In genomic region chr4:41064953-41065352, GRCh38 we compare ENCODE assay signal across 20 cellular contexts.
DNase-seq lines count a peak whose midpoint lies in the region; ATAC-seq and TF ChIP-seq lines count a peak whose summit lies in the region.
"Had no signal": no experiment of that assay in that cellular context is flagged by ENCODE, and none has a peak within 500 bp of the region (broad histone marks: within the 10 kb centered on the region; RNA-seq: fewer than 3 reads in every experiment).

No MANE protein-coding gene starts in this region.

- H2BK5ac ChIP-seq in trophoblast cell (ENCODE audit: low read depth, low read length, poor library complexity) = no peak overlapping the region

- no peak overlapping the region for H3K27ac ChIP-seq in breast epithelium
- no peak overlapping the region for H3K27ac ChIP-seq in mammary epithelial cell (ENCODE audit: insufficient read depth, low read depth, low read length)
- H3K27ac ChIP-seq in trophoblast cell (ENCODE audit: low read depth, low read length) = no peak overlapping the region
- H3K27ac ChIP-seq: 22Rv1; A549; BLaER1 treated with 17β-estradiol and CSF1 and Interleukin-3, amounts not matched to agents 10 nM and 100 nM had no signal

- in situ Hi-C loops in mammary epithelial cell (cut with MboI; ENCODE audit: low sequenced_read_pairs in 2 of 2) = no loop called here

- POLR2A ChIA-PET in MCF 10A (lab: Yijun Ruan, JAX) = interaction anchor here (0.8 to 1.2 kb wide), 2 partner anchors 12 to 32 kb away, joined by 3 to 4 read pairs; no protein-coding TSS in a partner anchor

- H2AFZ ChIP-seq in mammary epithelial cell (ENCODE audit: low read depth, low read length) = no peak overlapping the region
- H2AFZ ChIP-seq in trophoblast cell (ENCODE audit: insufficient read depth, low read length, poor library complexity) = no peak overlapping the region
- H2AFZ ChIP-seq: GM23338 had no signal

- H2BK120ac ChIP-seq in trophoblast cell (ENCODE audit: insufficient read depth, low read length, poor library complexity) = no peak overlapping the region

- BruUV-seq in MCF 10A (replicated peaks; lab: Mats Ljungman, UMichigan) = no TSS peak
- BruUV-seq in mammary epithelial cell (replicated peaks; lab: Mats Ljungman, UMichigan) = TSS peak; percentile 2

- TF ChIP-seq CTCF in MCF 10A (IDR thresholded peaks at IDR 0.05; ENCODE audit: unreplicated experiment) (no peak), breast epithelium (IDR thresholded peaks at IDR 0.05) (no peak), mammary epithelial cell (conservative IDR thresholded peaks at IDR 0.05 in 1 of 2, IDR thresholded peaks at IDR 0.05 in 1 of 2; ENCODE audit: extremely low read depth in 1 of 2, insufficient read depth in 1 of 2, low read depth in 1 of 2, low read length in 2 of 2) (no peak), glutamatergic neuron (IDR thresholded peaks at IDR 0.05; ENCODE audit: partially characterized antibody, unreplicated experiment) (no peak)

- intact Hi-C loops in MCF 10A (cut with micrococcal nuclease) (no loop called here), breast epithelium (cut with DNase I; ENCODE audit: low total_unique reads) (no loop called here), mammary epithelial cell (cut with micrococcal nuclease) (no loop called here)

- no peak overlapping the region for H3K23ac ChIP-seq in trophoblast cell (ENCODE audit: low read length)

- no peaks in the 10 kb centered on the region for H3K27me3 Mint-ChIP-seq in MCF 10A (ENCODE audit: insufficient read depth, unreplicated experiment)
- no peaks in the 10 kb centered on the region for H3K27me3 Mint-ChIP-seq in glutamatergic neuron (ENCODE audit: unreplicated experiment)
- H3K27me3 Mint-ChIP-seq: B cell had no signal

- H3K4me3 Mint-ChIP-seq in MCF 10A (ENCODE audit: unreplicated experiment) (no peak overlapping the region), glutamatergic neuron (ENCODE audit: unreplicated experiment) (no peak overlapping the region)
- H3K4me3 Mint-ChIP-seq: B cell; CD8-positive, alpha-beta T cell; GM23338 had no signal

- no peaks in the 10 kb centered on the region for H3K36me3 ChIP-seq in breast epithelium
- H3K36me3 ChIP-seq in mammary epithelial cell (ENCODE audit: insufficient read depth, low read length) = no peaks in the 10 kb centered on the region
- H3K36me3 ChIP-seq in trophoblast cell (ENCODE audit: control insufficient read depth in 1 of 2, insufficient read depth in 2 of 2, low read length in 2 of 2) = peaks cover 0 to 3% of the 10 kb centered on the region in 2 experiments

- H3K4ac ChIP-seq in trophoblast cell (ENCODE audit: low read depth, low read length) = no peak overlapping the region

- H3K18ac ChIP-seq in trophoblast cell (ENCODE audit: low read length) = peak overlapping the region; percentile 48

- H2AK5ac ChIP-seq in trophoblast cell (ENCODE audit: low read length) = no peak overlapping the region

- H3K4me1 ChIP-seq in breast epithelium (no peaks in the 10 kb centered on the region), mammary epithelial cell (ENCODE audit: insufficient read depth, low read length) (no peaks in the 10 kb centered on the region), trophoblast cell (ENCODE audit: control insufficient read depth in 1 of 2, insufficient read depth in 2 of 2, low read length in 2 of 2) (peaks cover 2 to 10% of the 10 kb centered on the region in 2 experiments)
- H3K4me1 ChIP-seq: A549; BLaER1 treated with 17β-estradiol and CSF1 and Interleukin-3, amounts not matched to agents 10 nM and 100 nM had no signal

- no peak overlapping the region for H4K12ac ChIP-seq in trophoblast cell (ENCODE audit: low read depth, low read length)

- H3K79me2 ChIP-seq in mammary epithelial cell (ENCODE audit: insufficient read depth, low read length) (peaks cover 65% of the 10 kb centered on the region), trophoblast cell (ENCODE audit: control insufficient read depth, insufficient read depth, low read length, poor library complexity) (peaks cover 1% of the 10 kb centered on the region)

- TF ChIP-seq POLR2A in breast epithelium (IDR thresholded peaks at IDR 0.05) = no peak

- H4K20me1 ChIP-seq in mammary epithelial cell (ENCODE audit: insufficient read depth, low read length) = no peaks in the 10 kb centered on the region

- WGBS in mammary epithelial cell (ENCODE audit: low coverage, missing lambda C conversion rate) = 77% methylated on average over 3 of the region's 3 CpGs
- WGBS in trophoblast cell (ENCODE audit: extremely low coverage, insufficient coverage, insufficient read length) = no CpG with 5 or more reads among the region's 3 CpGs

- dilution Hi-C loops in mammary epithelial cell (cut with HindIII; ENCODE audit: low sequenced_read_pairs) = no loop called here

- H4K91ac ChIP-seq in trophoblast cell (ENCODE audit: low read depth, low read length) = no peak overlapping the region

- CTCF ChIA-PET in MCF 10A (lab: Yijun Ruan, JAX) (interaction anchor here (0.6 to 1.9 kb wide), 4 partner anchors 23 to 1224 kb away, joined by 3 to 4 read pairs (median 4); partner anchors contain the start of gene APBB2), mammary epithelial cell (lab: Charles Lee; ENCODE audit: low non-redundant PET) (no interaction called here)

- no peaks in the 10 kb centered on the region for H3K9me3 Mint-ChIP-seq in MCF 10A (ENCODE audit: unreplicated experiment)
- peaks cover 6% of the 10 kb centered on the region for H3K9me3 Mint-ChIP-seq in glutamatergic neuron (ENCODE audit: unreplicated experiment)
- H3K9me3 Mint-ChIP-seq: CD8-positive, alpha-beta T cell had no signal

- no peak overlapping the region for H2BK12ac ChIP-seq in trophoblast cell (ENCODE audit: low read length)

- H3K4me2 ChIP-seq in mammary epithelial cell (ENCODE audit: insufficient read depth, low read depth, low read length) (no peak overlapping the region), trophoblast cell (ENCODE audit: low read length) (no peak overlapping the region)
- H3K4me2 ChIP-seq: A549; BLaER1 treated with 17β-estradiol and CSF1 and Interleukin-3, amounts not matched to agents 10 nM and 100 nM; GM23338 had no signal

- ATAC-seq in HG03469 (IDR thresholded peaks at IDR 0.05; ENCODE audit: unreplicated experiment) = no peak
- ATAC-seq: A549; CD8-positive, alpha-beta T cell; GM23338; HCT116 had no signal

- no peak overlapping the region for H3K9ac ChIP-seq in mammary epithelial cell (ENCODE audit: insufficient read depth, low read length)
- H3K9ac ChIP-seq in trophoblast cell (ENCODE audit: low read length) = no peak overlapping the region
- H3K9ac ChIP-seq: BLaER1 treated with 17β-estradiol and CSF1 and Interleukin-3, amounts not matched to agents 10 nM and 100 nM had no signal

- H3K27ac Mint-ChIP-seq in MCF 10A (ENCODE audit: low read depth, unreplicated experiment) = peak overlapping the region; percentile 60
- peak overlapping the region; percentile 31 for H3K27ac Mint-ChIP-seq in glutamatergic neuron (ENCODE audit: unreplicated experiment)
- H3K27ac Mint-ChIP-seq: B cell; CD8-positive, alpha-beta T cell; GM23338 had no signal

- H3K14ac ChIP-seq in trophoblast cell (ENCODE audit: low read length) = no peak overlapping the region

- no peaks in the 10 kb centered on the region for H3K79me1 ChIP-seq in trophoblast cell (ENCODE audit: low read length)

- DNase-seq in MCF 10A (ENCODE audit: unreplicated experiment) (no peak), breast epithelium (ENCODE audit: low spot score in 2 of 2) (no peak), mammary epithelial cell (no peak), glutamatergic neuron (no peak), trophoblast cell (no peak), epidermal melanocyte (ENCODE audit: insufficient read length, low spot score) (no peak), AG20443 (ENCODE audit: low spot score) (no peak)
- DNase-seq: Calu3; CD8-positive, alpha-beta T cell; DMS79 treated with DMSO at 0.1 percent for 48 hours; GF-D8; H7; IMR-90 had no signal

- no peak overlapping the region for H4K8ac ChIP-seq in trophoblast cell (ENCODE audit: low read depth, low read length)

- H3K4me3 ChIP-seq in breast epithelium (no peak overlapping the region), mammary epithelial cell (replicated peaks in 1 of 3; ENCODE audit: insufficient read depth in 1 of 3, low read depth in 2 of 3, low read length in 3 of 3) (no peak overlapping the region), trophoblast cell (ENCODE audit: low read depth, low read length) (no peak overlapping the region)
- H3K4me3 ChIP-seq: A549; BLaER1 treated with 17β-estradiol and CSF1 and Interleukin-3, amounts not matched to agents 10 nM and 100 nM; GM23338 had no signal

- peaks cover 21% of the 10 kb centered on the region for H3K4me1 Mint-ChIP-seq in MCF 10A (ENCODE audit: insufficient read depth, unreplicated experiment)
- peaks cover 16% of the 10 kb centered on the region for H3K4me1 Mint-ChIP-seq in glutamatergic neuron (ENCODE audit: low read depth, unreplicated experiment)
- H3K4me1 Mint-ChIP-seq: B cell had no signal

- H3K9me3 ChIP-seq in breast epithelium (no peaks in the 10 kb centered on the region), mammary epithelial cell (replicated peaks; ENCODE audit: insufficient read depth, low read length) (no peaks in the 10 kb centered on the region), trophoblast cell (ENCODE audit: insufficient read depth, low read depth, low read length) (no peaks in the 10 kb centered on the region)
- H3K9me3 ChIP-seq: A549 had no signal

- H3K36me3 Mint-ChIP-seq in MCF 10A (ENCODE audit: insufficient read depth, unreplicated experiment) (peaks cover 39% of the 10 kb centered on the region), glutamatergic neuron (ENCODE audit: unreplicated experiment) (no peaks in the 10 kb centered on the region)
- H3K36me3 Mint-ChIP-seq: CD8-positive, alpha-beta T cell had no signal

- H3K27me3 ChIP-seq in breast epithelium = no peaks in the 10 kb centered on the region
- no peaks in the 10 kb centered on the region for H3K27me3 ChIP-seq in mammary epithelial cell (ENCODE audit: insufficient read depth, low read length)
- H3K27me3 ChIP-seq in trophoblast cell (ENCODE audit: insufficient read depth, low read length) = no peaks in the 10 kb centered on the region
- H3K27me3 ChIP-seq: BLaER1 treated with 17β-estradiol and CSF1 and Interleukin-3, amounts not matched to agents 10 nM and 100 nM had no signal
